12 cellular contexts compared by ENCODE assay signal in genomic region chr22:27749597-27750225, GRCh38. TPM values are rescaled to one million over a fixed set of nuclear protein-coding genes. Genes with fewer than 3 reads are reported as not detected.
DNase-seq lines count a peak whose midpoint lies in the region; ATAC-seq, FAIRE-seq and TF ChIP-seq lines count a peak whose summit lies in the region.
"Had no signal": no experiment of that assay in that cellular context is flagged by ENCODE, and none has a peak within 500 bp of the region (broad histone marks: within the 10 kb centered on the region; RNA-seq: fewer than 3 reads in every experiment).

No MANE protein-coding gene starts in this region.

- no peaks in the 10 kb centered on the region for H3K9me3 ChIP-seq in SK-N-SH
- H3K9me3 ChIP-seq in muscle layer of duodenum (ENCODE audit: control insufficient read depth in 1 of 2, low read length in 2 of 2) = no peaks in the 10 kb centered on the region

- no peak for TF ChIP-seq RAD21 in SK-N-SH (IDR thresholded peaks at IDR 0.05; ENCODE audit: low read length)

- TF ChIP-seq CTCF in SK-N-SH (IDR thresholded peaks at IDR 0.05) (no peak), fibroblast of pulmonary artery (IDR thresholded peaks at IDR 0.05; ENCODE audit: low read length, missing control alignments) (no peak)

- ATAC-seq in SK-N-SH treated with all-trans-retinoic acid at 6 μM for 48 hours (peak; percentile 31; the same call in 2 of the 3 replicates), GM18498 (IDR thresholded peaks at IDR 0.05; ENCODE audit: unreplicated experiment) (no peak)

- H3K4me1 ChIP-seq in SK-N-SH (ENCODE audit: control insufficient read depth in 1 of 2, insufficient read depth in 2 of 2, low read depth in 1 of 2, low read length in 1 of 2) = peaks cover 7 to 10% of the 10 kb centered on the region in 2 experiments; a peak in 3 of 4 replicates
- peaks cover 6 to 56% of the 10 kb centered on the region in 2 donors for H3K4me1 ChIP-seq in muscle layer of duodenum (ENCODE audit: control insufficient read depth in 1 of 2, insufficient read depth in 2 of 2, low read length in 2 of 2)

- no peak overlapping the region for H3K4me2 ChIP-seq in SK-N-SH

- H3K9me2 ChIP-seq in SK-N-SH = no peaks in the 10 kb centered on the region

- H3K27ac ChIP-seq in SK-N-SH (ENCODE audit: low read depth in 2 of 2, low read length in 1 of 2) (no peak overlapping the region), muscle layer of duodenum (ENCODE audit: low read length) (peak overlapping the region; percentile 62)

- H3K79me2 ChIP-seq in SK-N-SH (ENCODE audit: insufficient read depth) = no peaks in the 10 kb centered on the region

- TF ChIP-seq EP300 in SK-N-SH (IDR thresholded peaks at IDR 0.05; ENCODE audit: borderline replicate concordance in 1 of 2, low read depth in 1 of 2, low read length in 1 of 2) = no peak

- no peaks in the 10 kb centered on the region; the same call in 1 of the 2 replicates for H3K27me3 ChIP-seq in SK-N-SH (ENCODE audit: insufficient read depth)
- no peaks in the 10 kb centered on the region for H3K27me3 ChIP-seq in muscle layer of duodenum (ENCODE audit: low read depth, low read length)

- no peaks in the 10 kb centered on the region for H3F3A ChIP-seq in SK-N-SH (replicated peaks; ENCODE audit: insufficient read depth)

- POLR2A ChIA-PET in SK-N-SH (lab: Yijun Ruan, JAX) = no interaction called here

- peak; percentile 95 for FAIRE-seq in urothelium cell line (lab: Jason Lieb, UNC)
- FAIRE-seq: colon had no signal

- H2AFZ ChIP-seq in SK-N-SH (ENCODE audit: low read depth) = no peak overlapping the region

- no peaks in the 10 kb centered on the region for H3K36me3 ChIP-seq in SK-N-SH (replicated peaks in 1 of 2; ENCODE audit: control insufficient read depth in 1 of 2, insufficient read depth in 2 of 2, low read length in 1 of 2)
- no peaks in the 10 kb centered on the region for H3K36me3 ChIP-seq in muscle layer of duodenum (ENCODE audit: control insufficient read depth in 1 of 2, insufficient read depth in 2 of 2, low read length in 2 of 2)

- H3K4me3 ChIP-seq in SK-N-SH (ENCODE audit: low read depth in 2 of 2, low read length in 1 of 2) = no peak overlapping the region
- no peak overlapping the region for H3K4me3 ChIP-seq in fibroblast of pulmonary artery (replicated peaks; ENCODE audit: low read depth, low read length)
- no peak overlapping the region for H3K4me3 ChIP-seq in muscle layer of duodenum (ENCODE audit: low read depth in 1 of 2, low read length in 2 of 2)

- 79% methylated on average over 7 of the region's 11 CpGs for WGBS in SK-N-SH (ENCODE audit: low lambda C conversion rate)

- H3K9ac ChIP-seq in SK-N-SH = no peak overlapping the region

- CTCF ChIA-PET in SK-N-SH (lab: Yijun Ruan, JAX) = interaction anchor here (0.6 to 1.6 kb wide), 4 partner anchors 30 to 351 kb away, joined by 3 to 6 read pairs (median 4); no protein-coding TSS in a partner anchor

- DNase-seq in SK-N-SH (no peak), fibroblast of pulmonary artery (ENCODE audit: low read depth) (peak; percentile 51), urothelium cell line (ENCODE audit: low spot score) (no peak), NCI-H1048 (lab: John Stamatoyannopoulos, UW) (no peak)
- DNase-seq in central memory CD4-positive, alpha-beta T cell = no peak
- DNase-seq: 8988T; activated CD8-positive, alpha-beta memory T cell treated with anti-CD3 and anti-CD28 coated beads, Interleukin-2, amount 50 U/mL, for 48 hours; NCI-H524 had no signal

- no peaks in the 10 kb centered on the region for H4K20me1 ChIP-seq in SK-N-SH (ENCODE audit: insufficient read depth)

TF ChIP-seq in SK-N-SH treated with all-trans-retinoic acid at 6 μM for 48 hours, 23 proteins besides CTCF, POLR2A, EP300 and RAD21:
- no peak for TF ChIP-seq TOX (CRISPR knock-in tag; IDR thresholded peaks at IDR 0.05; ENCODE audit: borderline replicate concordance)
- no peak for TF ChIP-seq POU6F1 (CRISPR knock-in tag; IDR thresholded peaks at IDR 0.05; ENCODE audit: borderline replicate concordance, low read depth)
- no peak for TF ChIP-seq CSRNP3 (CRISPR knock-in tag; IDR thresholded peaks at IDR 0.05)
- TF ChIP-seq ARNTL (CRISPR knock-in tag; IDR thresholded peaks at IDR 0.05; ENCODE audit: borderline replicate concordance, low read depth) = no peak
- TF ChIP-seq ZFP30 (CRISPR knock-in tag; IDR thresholded peaks at IDR 0.05) = no peak
- no peak for TF ChIP-seq PPARA (CRISPR knock-in tag; IDR thresholded peaks at IDR 0.05; ENCODE audit: borderline replicate concordance)
- no peak for TF ChIP-seq ESRRG (CRISPR knock-in tag; IDR thresholded peaks at IDR 0.05)
- no peak for TF ChIP-seq TCF4 (CRISPR knock-in tag; IDR thresholded peaks at IDR 0.05; ENCODE audit: borderline replicate concordance)
- TF ChIP-seq ZNF565 (CRISPR knock-in tag; conservative IDR thresholded peaks at IDR 0.05; ENCODE audit: low read depth) = no peak
- no peak for TF ChIP-seq ZNF70 (CRISPR knock-in tag; IDR thresholded peaks at IDR 0.05)
- TF ChIP-seq BACH2 (CRISPR knock-in tag; IDR thresholded peaks at IDR 0.05; ENCODE audit: borderline replicate concordance) = no peak

TF ChIP-seq in SK-N-SH, 30 proteins besides CTCF, POLR2A, EP300 and RAD21:
- TF ChIP-seq MAX (IDR thresholded peaks at IDR 0.05; ENCODE audit: low read depth) (no peak), POLR2AphosphoS5 (IDR thresholded peaks at IDR 0.05; ENCODE audit: low read depth, low read length) (no peak), FOXM1 (IDR thresholded peaks at IDR 0.05; ENCODE audit: low read depth) (no peak), GABPA (IDR thresholded peaks at IDR 0.05; ENCODE audit: low read depth) (no peak), NRF1 (IDR thresholded peaks at IDR 0.05; ENCODE audit: low read depth, low read length) (no peak), RFX5 (IDR thresholded peaks at IDR 0.05; ENCODE audit: low read length) (no peak), ZBTB33 (IDR thresholded peaks at IDR 0.05; ENCODE audit: borderline replicate concordance, low read depth) (no peak), USF1 (IDR thresholded peaks at IDR 0.05; ENCODE audit: borderline replicate concordance, low read depth) (no peak), GATA2 (CRISPR knock-in tag; IDR thresholded peaks at IDR 0.05) (no peak), MEF2A (IDR thresholded peaks at IDR 0.05; ENCODE audit: borderline replicate concordance, low read depth) (no peak)
TF ChIP-seq in SK-N-SH: peak in this region for 0.

RNA-seq across cellular contexts. Expression of gene MN1, which starts 51.8 kb away (rescaled TPM):
- polyA plus RNA-seq in SK-N-SH (2012; rRNA removed) = 0.11 and 0.20 TPM in 2 replicates
- polyA plus RNA-seq in SK-N-SH (2012; cell fraction: cytosol; rRNA removed) = 0.05 TPM in 2 replicates
- polyA plus RNA-seq in SK-N-SH (2012; cell fraction: nucleus; rRNA removed) = 0.16 and 0.33 TPM in 2 replicates
